In the genomic region with DNA sequence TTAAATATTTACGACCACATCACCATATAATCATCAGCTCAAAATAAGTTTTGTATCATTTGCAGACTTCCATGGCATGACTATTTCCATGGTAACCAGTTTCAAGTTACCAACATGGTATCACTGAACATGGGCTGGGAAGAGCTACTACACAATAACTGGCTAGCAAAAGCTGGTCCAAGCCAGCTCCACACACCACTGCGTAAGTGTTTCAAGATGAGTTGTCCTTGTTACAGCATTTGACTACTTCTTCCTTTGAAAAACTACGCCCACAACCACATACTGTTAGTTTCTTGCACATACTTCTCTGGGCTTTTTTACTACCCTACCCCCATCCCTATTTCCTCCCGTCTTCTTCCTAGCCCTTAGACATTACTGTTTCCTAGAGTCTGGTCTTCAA, we compare ENCODE assay signal across 8 cellular contexts. TPM values are rescaled to one million over a fixed set of nuclear protein-coding genes. Genes with fewer than 3 reads are reported as not detected.
DNase-seq lines count a peak whose midpoint lies in the region; ATAC-seq and TF ChIP-seq lines count a peak whose summit lies in the region.

No MANE protein-coding gene starts in this region.

- peak overlapping the region; percentile 92 for H3K27ac Mint-ChIP-seq in activated T-helper 1 cell treated with anti-CD3 and anti-CD28 coated beads, Interleukin-12 subunit alpha, Interleukin-12 subunit beta, Interleukin-2, Interleukin-4 antibody, amounts not matched to agents 30 ng/mL and 10 ng/mL and 1 ng/mL, durations not matched to agents 14 hours and 24 hours and 36 hours

- no peaks in the 10 kb centered on the region for H3K9me3 Mint-ChIP-seq in activated T-helper 1 cell treated with anti-CD3 and anti-CD28 coated beads, Interleukin-12 subunit alpha, Interleukin-12 subunit beta, Interleukin-2, Interleukin-4 antibody, amounts not matched to agents 30 ng/mL and 10 ng/mL and 1 ng/mL, durations not matched to agents 14 hours and 24 hours and 36 hours

- no peaks in the 10 kb centered on the region for H3K9me3 ChIP-seq in BE2C

- H3K4me1 ChIP-seq in BE2C: peaks cover 3% of the 10 kb centered on the region; the same call in 1 of the 2 replicates

- DNase-seq in activated CD4-positive, alpha-beta T cell treated with anti-CD3 and anti-CD28 coated beads for 48 hours: peak; percentile 68
- no peak for DNase-seq in activated CD4-positive, alpha-beta T cell treated with anti-CD3 and anti-CD28 coated beads for 1 hour
- DNase-seq in activated T-helper 1 cell treated with anti-CD3 and anti-CD28 coated beads, Interleukin-12 subunit alpha, Interleukin-12 subunit beta, Interleukin-2, Interleukin-4 antibody, amounts not matched to agents 30 ng/mL and 10 ng/mL and 1 ng/mL, durations not matched to agents 14 hours and 24 hours and 36 hours (ENCODE audit: low spot score): peak; percentile 46
- peak; percentile 57 for DNase-seq in stimulated activated CD8-positive, alpha-beta memory T cell treated with anti-CD3 and anti-CD28 coated beads, Interleukin-4, amount 100 ng/mL, for 48 hours
- DNase-seq in BE2C (no peak), HCEC 1CT (no peak), NCI-H1694 treated with DMSO at 0.1 percent for 48 hours (lab: John Stamatoyannopoulos, UW) (no peak)

- H3K36me3 ChIP-seq in BE2C: peaks cover 71% of the 10 kb centered on the region

- H3K4me1 Mint-ChIP-seq in activated T-helper 1 cell treated with anti-CD3 and anti-CD28 coated beads, Interleukin-12 subunit alpha, Interleukin-12 subunit beta, Interleukin-2, Interleukin-4 antibody, amounts not matched to agents 30 ng/mL and 10 ng/mL and 1 ng/mL, durations not matched to agents 14 hours and 24 hours and 36 hours (ENCODE audit: low read depth): peaks cover 75% of the 10 kb centered on the region

- H3K36me3 Mint-ChIP-seq in activated T-helper 1 cell treated with anti-CD3 and anti-CD28 coated beads, Interleukin-12 subunit alpha, Interleukin-12 subunit beta, Interleukin-2, Interleukin-4 antibody, amounts not matched to agents 30 ng/mL and 10 ng/mL and 1 ng/mL, durations not matched to agents 14 hours and 24 hours and 36 hours (ENCODE audit: low read depth): peaks cover 68% of the 10 kb centered on the region

- H3K4me3 ChIP-seq in BE2C (ENCODE audit: low read depth, low read length): no peak overlapping the region

- no peaks in the 10 kb centered on the region for H3K27me3 Mint-ChIP-seq in activated T-helper 1 cell treated with anti-CD3 and anti-CD28 coated beads, Interleukin-12 subunit alpha, Interleukin-12 subunit beta, Interleukin-2, Interleukin-4 antibody, amounts not matched to agents 30 ng/mL and 10 ng/mL and 1 ng/mL, durations not matched to agents 14 hours and 24 hours and 36 hours (ENCODE audit: insufficient read depth)

- no peaks in the 10 kb centered on the region for H3K27me3 ChIP-seq in BE2C

- intact Hi-C loops in activated T-helper 1 cell treated with anti-CD3 and anti-CD28 coated beads, Interleukin-12 subunit alpha, Interleukin-12 subunit beta, Interleukin-2, Interleukin-4 antibody, amounts not matched to agents 30 ng/mL and 10 ng/mL and 1 ng/mL, durations not matched to agents 14 hours and 24 hours and 36 hours (cut with micrococcal nuclease): loop anchor here (1.0 to 10.0 kb wide), 8 partner anchors 8 to 429 kb away; partner anchors contain the start of genes CEP57L1, MICAL1 and SESN1

- peak; percentile 94 for ATAC-seq in HG02981 (IDR thresholded peaks at IDR 0.05; ENCODE audit: unreplicated experiment)

- no peak for TF ChIP-seq CTCF in BE2C (IDR thresholded peaks at IDR 0.05; ENCODE audit: low read depth, low read length)

- H3K4me3 Mint-ChIP-seq in activated T-helper 1 cell treated with anti-CD3 and anti-CD28 coated beads, Interleukin-12 subunit alpha, Interleukin-12 subunit beta, Interleukin-2, Interleukin-4 antibody, amounts not matched to agents 30 ng/mL and 10 ng/mL and 1 ng/mL, durations not matched to agents 14 hours and 24 hours and 36 hours: peak overlapping the region; percentile 81

RNA-seq across cellular contexts. Expression of gene CD164, which starts 8.5 kb away (rescaled TPM):
- total RNA-seq in activated T-helper 1 cell treated with anti-CD3 and anti-CD28 coated beads, Interleukin-12 subunit alpha, Interleukin-12 subunit beta, Interleukin-2, Interleukin-4 antibody, amounts not matched to agents 30 ng/mL and 10 ng/mL and 1 ng/mL, durations not matched to agents 14 hours and 24 hours and 36 hours: 249 and 251 TPM in 2 replicates
- polyA plus RNA-seq in BE2C (2012; ENCODE audit: insufficient read depth, insufficient read length, low read depth): 148 TPM

Comparison
In these comparisons a context has a peak if more than half of its experiments do, and no peak if none do; other contexts are left out.
1. DNase-seq: peak in activated CD4-positive, alpha-beta T cell treated with anti-CD3 and anti-CD28 coated beads for 48 hours (single experiment), activated T-helper 1 cell treated with anti-CD3 and anti-CD28 coated beads, Interleukin-12 subunit alpha, Interleukin-12 subunit beta, Interleukin-2, Interleukin-4 antibody, amounts not matched to agents 30 ng/mL and 10 ng/mL and 1 ng/mL, durations not matched to agents 14 hours and 24 hours and 36 hours (single experiment) and stimulated activated CD8-positive, alpha-beta memory T cell treated with anti-CD3 and anti-CD28 coated beads, Interleukin-4, amount 100 ng/mL, for 48 hours (single experiment); none in activated CD4-positive, alpha-beta T cell treated with anti-CD3 and anti-CD28 coated beads for 1 hour (single experiment), BE2C (single experiment), HCEC 1CT (single experiment) and NCI-H1694 treated with DMSO at 0.1 percent for 48 hours (single experiment).